Comparison of ENCODE assay signal across 8 cellular contexts in genomic region chrX:7586126-7586525, GRCh38.
DNase-seq lines count a peak whose midpoint lies in the region; ATAC-seq and TF ChIP-seq lines count a peak whose summit lies in the region.

No MANE protein-coding gene starts in this region.

- no peaks in the 10 kb centered on the region for H3K9me3 Mint-ChIP-seq in nephron progenitor cell

- CTCF ChIA-PET in IMR-90 (lab: Yijun Ruan, JAX): interaction anchor here (0.6 kb wide), 1 partner anchor 17 kb away, joined by 3 read pairs; no protein-coding TSS in a partner anchor

- H2BK120ac ChIP-seq in IMR-90 (ENCODE audit: low read depth, low read length): no peak overlapping the region

- H4K8ac ChIP-seq in IMR-90 (ENCODE audit: low read depth in 2 of 2, low read length in 2 of 2): no peak overlapping the region

- TF ChIP-seq RAD21 in IMR-90 (IDR thresholded peaks at IDR 0.05; ENCODE audit: low read length): peak; percentile 56

- no peaks in the 10 kb centered on the region for H3K4me1 Mint-ChIP-seq in nephron progenitor cell

- no peaks in the 10 kb centered on the region for H3K79me1 ChIP-seq in IMR-90 (ENCODE audit: low read depth in 1 of 2, low read length in 2 of 2)

- no peaks in the 10 kb centered on the region for H3K36me3 Mint-ChIP-seq in nephron progenitor cell (ENCODE audit: low read depth)

- H3K4me1 ChIP-seq in IMR-90 (ENCODE audit: control insufficient read depth, insufficient read depth, low read length): no peaks in the 10 kb centered on the region
- H3K4me1 ChIP-seq in thyroid gland: no peaks in the 10 kb centered on the region

- no TSS peak for BruUV-seq in IMR-90 (replicated peaks; lab: Mats Ljungman, UMichigan)

- TF ChIP-seq CTCF in IMR-90 (conservative IDR thresholded peaks at IDR 0.05; ENCODE audit: low read depth, low read length): peak; percentile 53
- peak; percentile 56 for TF ChIP-seq CTCF in nephron progenitor cell (IDR thresholded peaks at IDR 0.05)
- peak in 3 of 6 experiments; percentile 25 to 40 (median 27) for TF ChIP-seq CTCF in thyroid gland (IDR thresholded peaks at IDR 0.05)
- no peak for TF ChIP-seq CTCF in omental fat pad (IDR thresholded peaks at IDR 0.05)

- no peak overlapping the region for H3K27ac Mint-ChIP-seq in nephron progenitor cell

- intact Hi-C loops in IMR-90 (cut with micrococcal nuclease): loop anchor here (5.0 to 10.0 kb wide), 2 partner anchors 351 to 439 kb away; partner anchors contain the start of genes PUDP and STS
- intact Hi-C loops in thyroid gland (cut with DNase I): no loop called here

- ATAC-seq in IMR-90 (ENCODE audit: low read depth): peak; percentile 75
- ATAC-seq in HG03521 (IDR thresholded peaks at IDR 0.05; ENCODE audit: unreplicated experiment): no peak
- ATAC-seq in omental fat pad (ENCODE audit: low FRiP score): no peak

- no peak overlapping the region for H4K91ac ChIP-seq in IMR-90 (ENCODE audit: insufficient read depth, low read depth, low read length)

- H3K9me3 ChIP-seq in IMR-90 (ENCODE audit: control insufficient read depth, insufficient read depth, low read length) (peaks cover 2% of the 10 kb centered on the region; the same call in 1 of the 2 replicates), thyroid gland (no peaks in the 10 kb centered on the region)

- POLR2A ChIA-PET in IMR-90 (lab: Charles Lee; ENCODE audit: unreplicated experiment): no interaction called here

- H2BK20ac ChIP-seq in IMR-90 (ENCODE audit: low read depth, low read length): no peak overlapping the region

- peaks cover 3% of the 10 kb centered on the region for H3K27me3 Mint-ChIP-seq in nephron progenitor cell (ENCODE audit: low read depth, poor library complexity)

- no peak overlapping the region for H4K5ac ChIP-seq in IMR-90 (ENCODE audit: low read depth, low read length)

- H2AK5ac ChIP-seq in IMR-90 (ENCODE audit: low read depth, low read length): no peak overlapping the region

- no peak overlapping the region for H2AK9ac ChIP-seq in IMR-90 (replicated peaks; ENCODE audit: low read depth, low read length, poor library complexity)

- no peaks in the 10 kb centered on the region for H4K20me1 ChIP-seq in IMR-90 (ENCODE audit: insufficient read depth, low read length)

- H2BK5ac ChIP-seq in IMR-90 (ENCODE audit: low read depth, low read length, poor library complexity, severe bottlenecking): no peak overlapping the region

- no peak overlapping the region for H3K4ac ChIP-seq in IMR-90 (ENCODE audit: low read depth, low read length)

- WGBS in IMR-90 (ENCODE audit: extremely low coverage in 2 of 2, insufficient read length in 1 of 2), 2 experiments: no CpG with 5 or more reads among the region's 2 CpGs
- 0 to 6% methylated on average over 2 of the region's 2 CpGs for WGBS in thyroid gland, 2 donors

- H3K9me1 ChIP-seq in IMR-90 (ENCODE audit: insufficient read depth, low read length): no peaks in the 10 kb centered on the region

- dilution Hi-C loops in IMR-90 (cut with HindIII; ENCODE audit: low sequenced_read_pairs, unreplicated experiment): no loop called here

- peak; percentile 0 for DNase-seq in SHP77 treated with DMSO at 0.1 percent for 48 hours (lab: John Stamatoyannopoulos, UW)
- no peak for DNase-seq in SHP77 (lab: John Stamatoyannopoulos, UW)
- DNase-seq in IMR-90: peak; percentile 35
- DNase-seq in brain pericyte (ENCODE audit: low read depth, low spot score): peak; percentile 5
- DNase-seq in nephron progenitor cell: peak; percentile 11
- no peak for DNase-seq in thyroid gland
- DNase-seq in omental fat pad (ENCODE audit: low spot score): no peak

- H3K4me2 ChIP-seq in IMR-90 (ENCODE audit: low read depth, low read length): no peak overlapping the region

- no peak overlapping the region for H3K23ac ChIP-seq in IMR-90 (ENCODE audit: low read depth, low read length)

- TF ChIP-seq POLR2A in IMR-90 (IDR thresholded peaks at IDR 0.05; ENCODE audit: low read depth, low read length): no peak
- no peak for TF ChIP-seq POLR2A in thyroid gland (IDR thresholded peaks at IDR 0.05)

- H3K9ac ChIP-seq in IMR-90 (ENCODE audit: low read depth, low read length): no peak overlapping the region

- no peak overlapping the region for H3K4me3 ChIP-seq in IMR-90 (ENCODE audit: insufficient read depth, low read depth, low read length)
- H3K4me3 ChIP-seq in thyroid gland (replicated peaks in 1 of 3): no peak overlapping the region

- no peak overlapping the region for H3K56ac ChIP-seq in IMR-90 (ENCODE audit: extremely low read depth, insufficient read depth, low read length)

- H3K4me3 Mint-ChIP-seq in nephron progenitor cell: no peak overlapping the region

- H3K36me3 ChIP-seq in IMR-90 (ENCODE audit: control insufficient read depth, insufficient read depth, low read length): no peaks in the 10 kb centered on the region
- H3K36me3 ChIP-seq in thyroid gland: no peaks in the 10 kb centered on the region

- in situ Hi-C loops in IMR-90 (cut with MboI; ENCODE audit: low sequenced_read_pairs): no loop called here

- no peak overlapping the region for H3K14ac ChIP-seq in IMR-90 (replicated peaks; ENCODE audit: low read depth, low read length)

- H3K27me3 ChIP-seq in IMR-90 (ENCODE audit: control insufficient read depth, insufficient read depth, low read length) (no peaks in the 10 kb centered on the region), thyroid gland (no peaks in the 10 kb centered on the region)

- H2AFZ ChIP-seq in IMR-90 (replicated peaks; ENCODE audit: low read length, poor library complexity): no peak overlapping the region

- H3K27ac ChIP-seq in IMR-90 (ENCODE audit: insufficient read depth, low read length) (no peak overlapping the region), thyroid gland (no peak overlapping the region)

- no peak overlapping the region for H3K18ac ChIP-seq in IMR-90 (ENCODE audit: low read depth, low read length)

- H2BK15ac ChIP-seq in IMR-90 (ENCODE audit: low read depth, low read length): no peak overlapping the region

TF ChIP-seq in IMR-90, 13 proteins besides CTCF, POLR2A, EP300 and RAD21:
- TF ChIP-seq NFE2L2 (IDR thresholded peaks at IDR 0.05; ENCODE audit: low read depth, low read length) (no peak), SMC3 (IDR thresholded peaks at IDR 0.05; ENCODE audit: low read depth, low read length) (peak; percentile 56; the same call in 1 of the 2 replicates), FOS (IDR thresholded peaks at IDR 0.05; ENCODE audit: low read depth, low read length) (no peak)

Comparison
In these comparisons a context has a peak if more than half of its experiments do, and no peak if none do; other contexts are left out.
1. DNase-seq: peak in SHP77 treated with DMSO at 0.1 percent for 48 hours (single experiment), IMR-90 (single experiment), brain pericyte (single experiment) and nephron progenitor cell (single experiment); none in SHP77 (0 of 2), thyroid gland (0 of 2) and omental fat pad (single experiment).
2. CTCF ChIP-seq: peak in IMR-90 (single experiment) and nephron progenitor cell (single experiment); none in omental fat pad (0 of 3).